ENCODE assay signal across 8 cellular contexts in genomic region chr16:8797364-8798173, GRCh38. TPM values are rescaled to one million over a fixed set of nuclear protein-coding genes. Genes with fewer than 3 reads are reported as not detected.
DNase-seq lines count a peak whose midpoint lies in the region; ATAC-seq and TF ChIP-seq lines count a peak whose summit lies in the region.

Gene PMM2 (plus strand): TSS chr16:8797839. CDS start chr16:8797883, 44 bp downstream.
Gene TMEM186 (minus strand): TSS chr16:8797639. CDS start chr16:8797614, 25 bp downstream.

- H3K4me3 ChIP-seq in KMS-11 (IDR thresholded peaks at IDR 0.05; ENCODE audit: insufficient read depth, low read depth, low read length): no peak within 1 kb of the TSS
- peak within 1 kb of the TSS; percentile 94 to 99 for H3K4me3 ChIP-seq in Panc1 (ENCODE audit: low read depth in 2 of 2, low read length in 2 of 2)
- peak within 1 kb of the TSS; percentile 84 to 98 for H3K4me3 ChIP-seq in muscle layer of colon (ENCODE audit: low read depth in 1 of 2, low read length in 2 of 2)

- H3K27me3 ChIP-seq in KMS-11 (ENCODE audit: insufficient read depth, low read depth) (no peaks in the 10 kb centered on the region), Panc1 (ENCODE audit: control insufficient read depth, insufficient read depth, low read length) (no peaks in the 10 kb centered on the region), muscle layer of colon (ENCODE audit: control insufficient read depth in 1 of 2, insufficient read depth in 2 of 2, low read length in 2 of 2) (no peaks in the 10 kb centered on the region)

- CTCF ChIA-PET in Panc1 (lab: Charles Lee): no interaction called here

- peak; percentile 93 for ATAC-seq in GM21786 (IDR thresholded peaks at IDR 0.05; ENCODE audit: unreplicated experiment)
- ATAC-seq in Panc1: peak; percentile 99
- peak; percentile 96 to 97 for ATAC-seq in activated T-cell treated with anti-CD3 and anti-CD28 coated beads, Interleukin-2, amount 50 U/mL, for 4 hours
- ATAC-seq in esophagus mucosa: peak; percentile 97

- H3K27me3 Mint-ChIP-seq in activated T-cell treated with anti-CD3 and anti-CD28 coated beads, Interleukin-2, amount 50 U/mL, for 4 hours (ENCODE audit: low read depth): no peaks in the 10 kb centered on the region

- peaks cover 13% of the 10 kb centered on the region; the same call in 1 of the 2 replicates for H3K36me3 ChIP-seq in KMS-11 (ENCODE audit: insufficient read depth)
- H3K36me3 ChIP-seq in Panc1 (ENCODE audit: control insufficient read depth, insufficient read depth, low read length): peaks cover 13% of the 10 kb centered on the region
- peaks cover 11% of the 10 kb centered on the region for H3K36me3 ChIP-seq in muscle layer of colon (ENCODE audit: insufficient read depth, low read length)

- peak within 1 kb of the TSS; percentile 58 for H3K27ac ChIP-seq in KMS-11
- H3K27ac ChIP-seq in Panc1 (ENCODE audit: low read length): peak within 1 kb of the TSS; percentile 98
- peak within 1 kb of the TSS; percentile 67 for H3K27ac ChIP-seq in muscle layer of colon (ENCODE audit: low read depth, low read length)

- peak within 1 kb of the TSS; percentile 78 for H3K4me2 ChIP-seq in KMS-11

- H3K4me1 Mint-ChIP-seq in activated T-cell treated with anti-CD3 and anti-CD28 coated beads, Interleukin-2, amount 50 U/mL, for 4 hours (ENCODE audit: low read depth): peaks cover 36% of the 10 kb centered on the region

- DNase-seq in DMS79 treated with DMSO at 0.1 percent for 48 hours (lab: John Stamatoyannopoulos, UW) (peak; percentile 89), Panc1 (ENCODE audit: low read depth, low spot score) (peak; percentile 88)
- DNase-seq in activated T-cell treated with anti-CD3 and anti-CD28 coated beads, Interleukin-2, amount 50 U/mL, for 4 hours: peak; percentile 91
- DNase-seq in stimulated activated CD8-positive, alpha-beta memory T cell treated with anti-CD3 and anti-CD28 coated beads, Interleukin-7, amount 100 ng/mL, for 1 hour (ENCODE audit: low read depth in 2 of 2): peak; percentile 89 to 91

- TF ChIP-seq CTCF in KMS-11 (conservative IDR thresholded peaks at IDR 0.05; ENCODE audit: low read depth, low read length) (no peak), Panc1 (IDR thresholded peaks at IDR 0.05) (no peak)

- in situ Hi-C loops in Panc1 (cut with HindIII; ENCODE audit: low pct_unique_long_range_greater_than_20kb, low sequenced_read_pairs): no loop called here

- H3K9ac ChIP-seq in KMS-11 (peak within 1 kb of the TSS; percentile 88), muscle layer of colon (ENCODE audit: low read length) (peak within 1 kb of the TSS; percentile 75)

- POLR2A ChIA-PET in Panc1 (lab: Charles Lee): interaction anchor here (0.5 kb wide), 1 partner anchor 51 kb away, joined by 3 read pairs; no protein-coding TSS in a partner anchor

- H3K4me3 Mint-ChIP-seq in activated T-cell treated with anti-CD3 and anti-CD28 coated beads, Interleukin-2, amount 50 U/mL, for 4 hours: peak within 1 kb of the TSS; percentile 96

- intact Hi-C loops in Panc1 (cut with micrococcal nuclease; ENCODE audit: unreplicated experiment): no loop called here

- peaks cover 15% of the 10 kb centered on the region for H3K36me3 Mint-ChIP-seq in activated T-cell treated with anti-CD3 and anti-CD28 coated beads, Interleukin-2, amount 50 U/mL, for 4 hours (ENCODE audit: insufficient read depth)

- H3K4me1 ChIP-seq in KMS-11 (ENCODE audit: low read depth, poor library complexity, severe bottlenecking) (peaks cover 29% of the 10 kb centered on the region), Panc1 (ENCODE audit: control insufficient read depth, insufficient read depth, low read length) (peaks cover 20% of the 10 kb centered on the region), muscle layer of colon (ENCODE audit: insufficient read depth, low read length) (peaks cover 21% of the 10 kb centered on the region)

- H3K79me2 ChIP-seq in KMS-11 (ENCODE audit: insufficient read depth, low read depth): peaks cover 77% of the 10 kb centered on the region

- no TSS peak for BruUV-seq in Panc1 (replicated peaks; lab: Mats Ljungman, UMichigan)

- H3K9me3 ChIP-seq in Panc1 (ENCODE audit: control insufficient read depth, insufficient read depth, low read depth, low read length) (no peaks in the 10 kb centered on the region), muscle layer of colon (ENCODE audit: low read length) (no peaks in the 10 kb centered on the region)

- peaks cover 25% of the 10 kb centered on the region; the same call in 1 of the 2 replicates for H4K20me1 ChIP-seq in KMS-11 (ENCODE audit: insufficient read depth)

- peak within 1 kb of the TSS; percentile 58 for H2AFZ ChIP-seq in KMS-11 (ENCODE audit: low read depth)

- no peaks in the 10 kb centered on the region for H3K9me3 Mint-ChIP-seq in activated T-cell treated with anti-CD3 and anti-CD28 coated beads, Interleukin-2, amount 50 U/mL, for 4 hours

RNA-seq across cellular contexts. Expression of gene PMM2, which starts in this region (rescaled TPM):
- total RNA-seq in Panc1 (2021; ENCODE audit: unreplicated experiment): 58.4 TPM
- polyA plus RNA-seq in Panc1 (2012; ENCODE audit: insufficient read length): 39.5 TPM
- 10 to 100 TPM; 85.4 to 95.5 (median 89.6) TPM for total RNA-seq in activated T-cell treated with anti-CD3 and anti-CD28 coated beads, Interleukin-2, amount 50 U/mL, for 4 hours
- 35.2 TPM for total RNA-seq in esophagus mucosa

RNA-seq across cellular contexts. Expression of gene TMEM186, which starts in this region (rescaled TPM):
- 12.4 TPM for total RNA-seq in Panc1 (2021; ENCODE audit: unreplicated experiment)
- 9.1 TPM for polyA plus RNA-seq in Panc1 (2012; ENCODE audit: insufficient read length)
- 10 to 100 TPM; 13.2 to 14.5 (median 13.9) TPM for total RNA-seq in activated T-cell treated with anti-CD3 and anti-CD28 coated beads, Interleukin-2, amount 50 U/mL, for 4 hours
- 6.6 TPM for total RNA-seq in esophagus mucosa
